Comparison of ENCODE assay signal across 8 cellular contexts in the genomic region with DNA sequence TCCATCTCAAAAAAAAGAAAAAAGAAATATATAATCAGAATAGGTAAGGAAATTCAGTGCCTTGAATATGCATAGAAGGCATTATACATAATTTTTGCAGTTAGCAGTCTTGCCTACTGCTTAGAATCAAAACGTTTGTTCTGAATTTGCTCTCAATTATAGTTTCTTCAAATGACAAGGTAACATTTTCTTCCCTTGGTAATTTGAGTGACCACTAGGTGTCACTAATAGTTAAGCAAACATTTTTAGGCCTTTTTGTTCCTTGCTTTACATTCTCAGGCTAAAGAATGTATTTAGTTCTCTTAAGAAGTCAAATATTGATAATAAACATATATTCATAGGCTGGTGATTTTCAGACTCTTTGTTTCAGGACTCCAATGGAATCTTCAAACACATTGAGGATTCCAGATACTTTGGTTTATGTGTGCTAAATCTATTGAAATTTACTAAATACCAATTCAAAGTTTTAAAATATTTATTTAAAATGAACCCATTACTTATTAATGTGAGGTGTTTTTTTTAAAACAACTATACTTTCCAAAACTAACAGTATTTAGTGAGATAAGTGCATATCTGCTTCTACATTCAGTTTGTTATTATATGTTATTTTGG. TPM values are rescaled to one million over a fixed set of nuclear protein-coding genes. Genes with fewer than 3 reads are reported as not detected.
DNase-seq lines count a peak whose midpoint lies in the region; ATAC-seq and TF ChIP-seq lines count a peak whose summit lies in the region.

No MANE protein-coding gene starts in this region.

- H3K27me3 Mint-ChIP-seq in T-cell: no peaks in the 10 kb centered on the region

- DNase-seq in EH (ENCODE audit: low read depth) (peak; percentile 60), KG1 (lab: John Stamatoyannopoulos, UW) (peak; percentile 8), foreskin fibroblast (peak; percentile 33 to 74), gastrocnemius medialis (no peak), NK-92 (lab: John Stamatoyannopoulos, UW; ENCODE audit: unreplicated experiment) (no peak), GF-D8 (lab: John Stamatoyannopoulos, UW) (no peak), T-cell (no peak)

- CTCF ChIA-PET in T-cell (lab: Charles Lee): interaction anchor here (0.6 to 8.7 kb wide), 10 partner anchors 87 to 219 kb away, joined by 3 to 77 read pairs (median 4); no protein-coding TSS in a partner anchor

- no peak overlapping the region for H3K4me3 Mint-ChIP-seq in T-cell

- H3K27me3 ChIP-seq in gastrocnemius medialis: no peaks in the 10 kb centered on the region

- H3K36me3 ChIP-seq in gastrocnemius medialis: peaks cover 0 to 21% of the 10 kb centered on the region in 2 donors

- H3K9me3 ChIP-seq in gastrocnemius medialis: no peaks in the 10 kb centered on the region

- TF ChIP-seq POLR2A in gastrocnemius medialis (IDR thresholded peaks at IDR 0.05): no peak

- H3K27ac ChIP-seq in gastrocnemius medialis: no peak overlapping the region

- no peaks in the 10 kb centered on the region for H3K9me3 Mint-ChIP-seq in T-cell

- POLR2A ChIA-PET in T-cell (lab: Charles Lee): no interaction called here

- no peak overlapping the region for H3K27ac Mint-ChIP-seq in T-cell

- no peaks in the 10 kb centered on the region for H3K4me1 Mint-ChIP-seq in T-cell

- in situ Hi-C loops in gastrocnemius medialis (cut with MboI; ENCODE audit: low sequenced_read_pairs in 4 of 4): no loop called here

- H3K4me3 ChIP-seq in foreskin fibroblast (ENCODE audit: low read depth in 1 of 2, low read length in 2 of 2) (no peak overlapping the region), gastrocnemius medialis (no peak overlapping the region)

- no peaks in the 10 kb centered on the region for H3K4me1 ChIP-seq in gastrocnemius medialis

- peak; percentile 63; the same call in 2 of the 3 replicates for ATAC-seq in SK-N-SH treated with all-trans-retinoic acid at 6 μM for 48 hours
- peak in 1 of 2 donors; percentile 41 for ATAC-seq in gastrocnemius medialis
- no peak for ATAC-seq in T-cell (replicated peaks in 1 of 4)

- intact Hi-C loops in gastrocnemius medialis (cut with DNase I; ENCODE audit: low total_unique reads): loop anchor here (1.0 to 10.0 kb wide), 2 partner anchors 105 to 734 kb away; no protein-coding TSS in a partner anchor

- TF ChIP-seq CTCF in foreskin fibroblast (IDR thresholded peaks at IDR 0.05; ENCODE audit: low read depth, low read length) (peak; percentile 35), gastrocnemius medialis (IDR thresholded peaks at IDR 0.05 in 4 of 5, conservative IDR thresholded peaks at IDR 0.05 in 1 of 5) (peak; percentile 42 to 74 (median 58))

- peaks cover 18% of the 10 kb centered on the region for H3K36me3 Mint-ChIP-seq in T-cell

TF ChIP-seq in SK-N-SH treated with all-trans-retinoic acid at 6 μM for 48 hours, 23 proteins besides CTCF, POLR2A, EP300 and RAD21:
- TF ChIP-seq, protein P1, sequence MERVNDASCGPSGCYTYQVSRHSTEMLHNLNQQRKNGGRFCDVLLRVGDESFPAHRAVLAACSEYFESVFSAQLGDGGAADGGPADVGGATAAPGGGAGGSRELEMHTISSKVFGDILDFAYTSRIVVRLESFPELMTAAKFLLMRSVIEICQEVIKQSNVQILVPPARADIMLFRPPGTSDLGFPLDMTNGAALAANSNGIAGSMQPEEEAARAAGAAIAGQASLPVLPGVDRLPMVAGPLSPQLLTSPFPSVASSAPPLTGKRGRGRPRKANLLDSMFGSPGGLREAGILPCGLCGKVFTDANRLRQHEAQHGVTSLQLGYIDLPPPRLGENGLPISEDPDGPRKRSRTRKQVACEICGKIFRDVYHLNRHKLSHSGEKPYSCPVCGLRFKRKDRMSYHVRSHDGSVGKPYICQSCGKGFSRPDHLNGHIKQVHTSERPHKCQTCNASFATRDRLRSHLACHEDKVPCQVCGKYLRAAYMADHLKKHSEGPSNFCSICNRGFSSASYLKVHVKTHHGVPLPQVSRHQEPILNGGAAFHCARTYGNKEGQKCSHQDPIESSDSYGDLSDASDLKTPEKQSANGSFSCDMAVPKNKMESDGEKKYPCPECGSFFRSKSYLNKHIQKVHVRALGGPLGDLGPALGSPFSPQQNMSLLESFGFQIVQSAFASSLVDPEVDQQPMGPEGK (CRISPR knock-in tag; IDR thresholded peaks at IDR 0.05; ENCODE audit: borderline replicate concordance): no peak
- TF ChIP-seq ZNF70 (CRISPR knock-in tag; IDR thresholded peaks at IDR 0.05) (no peak), ISL1 (CRISPR knock-in tag; IDR thresholded peaks at IDR 0.05) (no peak), ZFP3 (CRISPR knock-in tag; IDR thresholded peaks at IDR 0.05) (no peak), ESRRG (CRISPR knock-in tag; IDR thresholded peaks at IDR 0.05) (no peak)
- TF ChIP-seq, protein P2, sequence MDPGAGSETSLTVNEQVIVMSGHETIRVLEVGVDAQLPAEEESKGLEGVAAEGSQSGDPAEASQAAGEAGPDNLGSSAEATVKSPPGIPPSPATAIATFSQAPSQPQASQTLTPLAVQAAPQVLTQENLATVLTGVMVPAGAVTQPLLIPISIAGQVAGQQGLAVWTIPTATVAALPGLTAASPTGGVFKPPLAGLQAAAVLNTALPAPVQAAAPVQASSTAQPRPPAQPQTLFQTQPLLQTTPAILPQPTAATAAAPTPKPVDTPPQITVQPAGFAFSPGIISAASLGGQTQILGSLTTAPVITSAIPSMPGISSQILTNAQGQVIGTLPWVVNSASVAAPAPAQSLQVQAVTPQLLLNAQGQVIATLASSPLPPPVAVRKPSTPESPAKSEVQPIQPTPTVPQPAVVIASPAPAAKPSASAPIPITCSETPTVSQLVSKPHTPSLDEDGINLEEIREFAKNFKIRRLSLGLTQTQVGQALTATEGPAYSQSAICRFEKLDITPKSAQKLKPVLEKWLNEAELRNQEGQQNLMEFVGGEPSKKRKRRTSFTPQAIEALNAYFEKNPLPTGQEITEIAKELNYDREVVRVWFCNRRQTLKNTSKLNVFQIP (CRISPR knock-in tag; IDR thresholded peaks at IDR 0.05; ENCODE audit: borderline replicate concordance, low read depth): no peak
- TF ChIP-seq, protein P3, sequence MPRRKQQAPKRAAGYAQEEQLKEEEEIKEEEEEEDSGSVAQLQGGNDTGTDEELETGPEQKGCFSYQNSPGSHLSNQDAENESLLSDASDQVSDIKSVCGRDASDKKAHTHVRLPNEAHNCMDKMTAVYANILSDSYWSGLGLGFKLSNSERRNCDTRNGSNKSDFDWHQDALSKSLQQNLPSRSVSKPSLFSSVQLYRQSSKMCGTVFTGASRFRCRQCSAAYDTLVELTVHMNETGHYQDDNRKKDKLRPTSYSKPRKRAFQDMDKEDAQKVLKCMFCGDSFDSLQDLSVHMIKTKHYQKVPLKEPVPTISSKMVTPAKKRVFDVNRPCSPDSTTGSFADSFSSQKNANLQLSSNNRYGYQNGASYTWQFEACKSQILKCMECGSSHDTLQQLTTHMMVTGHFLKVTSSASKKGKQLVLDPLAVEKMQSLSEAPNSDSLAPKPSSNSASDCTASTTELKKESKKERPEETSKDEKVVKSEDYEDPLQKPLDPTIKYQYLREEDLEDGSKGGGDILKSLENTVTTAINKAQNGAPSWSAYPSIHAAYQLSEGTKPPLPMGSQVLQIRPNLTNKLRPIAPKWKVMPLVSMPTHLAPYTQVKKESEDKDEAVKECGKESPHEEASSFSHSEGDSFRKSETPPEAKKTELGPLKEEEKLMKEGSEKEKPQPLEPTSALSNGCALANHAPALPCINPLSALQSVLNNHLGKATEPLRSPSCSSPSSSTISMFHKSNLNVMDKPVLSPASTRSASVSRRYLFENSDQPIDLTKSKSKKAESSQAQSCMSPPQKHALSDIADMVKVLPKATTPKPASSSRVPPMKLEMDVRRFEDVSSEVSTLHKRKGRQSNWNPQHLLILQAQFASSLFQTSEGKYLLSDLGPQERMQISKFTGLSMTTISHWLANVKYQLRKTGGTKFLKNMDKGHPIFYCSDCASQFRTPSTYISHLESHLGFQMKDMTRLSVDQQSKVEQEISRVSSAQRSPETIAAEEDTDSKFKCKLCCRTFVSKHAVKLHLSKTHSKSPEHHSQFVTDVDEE (CRISPR knock-in tag; IDR thresholded peaks at IDR 0.05): no peak
TF ChIP-seq in SK-N-SH treated with all-trans-retinoic acid at 6 μM for 48 hours: peak in this region for 0.

RNA-seq across cellular contexts. Expression of a gene that starts 55.0 kb away (rescaled TPM):
- 1 to 10 TPM; 2.0 to 5.8 (median 2.8) TPM for total RNA-seq in gastrocnemius medialis
- 1 to 10 TPM; 2.1 to 5.3 (median 2.5) TPM for total RNA-seq in T-cell

Comparison
In these comparisons a context has a peak if more than half of its experiments do, and no peak if none do; other contexts are left out.
1. DNase-seq: peak in EH (single experiment), KG1 (single experiment) and foreskin fibroblast (2 of 2); none in gastrocnemius medialis (0 of 2), NK-92 (single experiment), GF-D8 (single experiment) and T-cell (0 of 34).